ENCODE assay signal across 13 cellular contexts in genomic region chr19:39968789-39969188, GRCh38. TPM values are rescaled to one million over a fixed set of nuclear protein-coding genes. Genes with fewer than 3 reads are reported as not detected.
DNase-seq lines count a peak whose midpoint lies in the region; ATAC-seq, FAIRE-seq and TF ChIP-seq lines count a peak whose summit lies in the region.
"Had no signal": no experiment of that assay in that cellular context is flagged by ENCODE, and none has a peak within 500 bp of the region (broad histone marks: within the 10 kb centered on the region; RNA-seq: fewer than 3 reads in every experiment).

No MANE protein-coding gene starts in this region.

- H3K9ac ChIP-seq in H1 (replicated peaks in 1 of 4; ENCODE audit: extremely low read depth in 1 of 4, low read depth in 3 of 4, low read length in 3 of 4) = no peak overlapping the region

- no peak for ATAC-seq in HG03159 (IDR thresholded peaks at IDR 0.05; ENCODE audit: unreplicated experiment)
- ATAC-seq: A549, heart right ventricle, left ventricle myocardium superior had no signal

- peaks cover 5% of the 10 kb centered on the region for H3K23me2 ChIP-seq in H1 (ENCODE audit: low read depth, low read length)

- no peak overlapping the region for H2BK20ac ChIP-seq in H1 (ENCODE audit: low read length)

- H3K56ac ChIP-seq in H1 (replicated peaks; ENCODE audit: insufficient read length, low read depth, low read length) = no peak overlapping the region

- peaks cover 2% of the 10 kb centered on the region in 2 experiments for H4K20me1 ChIP-seq in H1 (replicated peaks in 1 of 2; ENCODE audit: control insufficient read depth in 1 of 2, insufficient read depth in 2 of 2, low read length in 2 of 2)

- peaks cover 39% of the 10 kb centered on the region for H3K36me3 Mint-ChIP-seq in activated CD4-positive, alpha-beta T cell treated with anti-CD3 and anti-CD28 coated beads, Interleukin-2, amount 10 ng/mL, durations not matched to agents 24 days and 14 days (ENCODE audit: low read depth)

- H2AK5ac ChIP-seq in H1 (ENCODE audit: low read depth, low read length) = no peak overlapping the region

- no peak overlapping the region for H4K5ac ChIP-seq in H1 (ENCODE audit: insufficient read length, low read depth, low read length)

- TF ChIP-seq CTCF in VCaP (conservative IDR thresholded peaks at IDR 0.05) (no peak), H1 (IDR thresholded peaks at IDR 0.05; ENCODE audit: control extremely low read depth in 1 of 3, insufficient read depth in 1 of 3, low read depth in 1 of 3, low read length in 3 of 3) (no peak), testis (IDR thresholded peaks at IDR 0.05) (no peak)

- H3K4ac ChIP-seq in H1 (replicated peaks; ENCODE audit: insufficient read length, low read depth, low read length) = no peak overlapping the region

- TF ChIP-seq RAD21 in H1 (IDR thresholded peaks at IDR 0.05 in 1 of 2, conservative IDR thresholded peaks at IDR 0.05 in 1 of 2; ENCODE audit: low read depth in 2 of 2, low read length in 2 of 2) = no peak

- H2AFZ ChIP-seq in H1 (ENCODE audit: low read length) = no peak overlapping the region

- POLR2A ChIA-PET in H1 (lab: Charles Lee; ENCODE audit: partially characterized antibody) = interaction anchor here (0.8 to 2.8 kb wide), 3 partner anchors 10 to 61 kb away, joined by 3 to 8 read pairs (median 4); no protein-coding TSS in a partner anchor

- intact Hi-C loops in activated CD4-positive, alpha-beta T cell treated with anti-CD3 and anti-CD28 coated beads, Interleukin-2, amount 10 ng/mL, durations not matched to agents 24 days and 14 days (cut with micrococcal nuclease) = no loop called here
- intact Hi-C loops in testis (cut with DNase I; ENCODE audit: low total_unique reads) = no loop called here

- H3K36me3 ChIP-seq in H1 (ENCODE audit: control insufficient read depth in 2 of 4, insufficient read depth in 4 of 4, low read length in 3 of 4) = peaks cover 1 to 17% (median 5%) of the 10 kb centered on the region in 4 experiments
- H3K36me3 ChIP-seq in testis (ENCODE audit: low read depth, missing control alignments) = no peaks in the 10 kb centered on the region
- H3K36me3 ChIP-seq: uterus had no signal

- no peak for TF ChIP-seq POLR2A in H1 (IDR thresholded peaks at IDR 0.05; ENCODE audit: control extremely low read depth in 1 of 2, low read depth in 2 of 2, low read length in 2 of 2)
- TF ChIP-seq POLR2A in testis (IDR thresholded peaks at IDR 0.05) = no peak

- H2BK120ac ChIP-seq in H1 (replicated peaks; ENCODE audit: low read depth, low read length) = no peak overlapping the region

- no peak for FAIRE-seq in H1 (lab: Jason Lieb, UNC)

- H3K27ac ChIP-seq in VCaP (peak overlapping the region; percentile 94; the same call in 1 of the 2 replicates), H1 (ENCODE audit: low read depth, low read length) (no peak overlapping the region), testis (no peak overlapping the region)
- H3K27ac ChIP-seq: uterus had no signal

- no peak overlapping the region for H4K91ac ChIP-seq in H1 (replicated peaks; ENCODE audit: insufficient read length, low read length)

- H3K23ac ChIP-seq in H1 (ENCODE audit: insufficient read length) = no peak overlapping the region

- WGBS in H1 (ENCODE audit: extremely low coverage in 1 of 2, insufficient coverage in 1 of 2, insufficient read length in 1 of 2, insufficient replicate concordance in 2 of 2, low coverage in 1 of 2, low lambda C conversion rate in 2 of 2, missing lambda C conversion rate in 1 of 2), 2 experiments = 94% methylated on average over 15 of the region's 15 CpGs; no CpG with 5 or more reads in 1 of the 2 experiments
- WGBS in testis, 2 donors = 75 to 90% methylated on average over 5 to 15 of the region's 15 CpGs

- no peak for TF ChIP-seq EP300 in H1 (IDR thresholded peaks at IDR 0.05; ENCODE audit: borderline replicate concordance in 1 of 2, low read depth in 2 of 2, low read length in 2 of 2)

- 0 out of 2 replicates have a peak overlapping the region, but pooled peaks have one; percentile 14 for H2BK12ac ChIP-seq in H1 (ENCODE audit: low read depth, low read length)

- no peak overlapping the region for H3K4me3 ChIP-seq in H1 (ENCODE audit: extremely low read depth in 1 of 4, insufficient read depth in 2 of 4, low read depth in 3 of 4, low read length in 4 of 4)
- H3K4me3 ChIP-seq in testis = no peak overlapping the region
- H3K4me3 ChIP-seq: A549, heart right ventricle, uterus had no signal

- H3K79me2 ChIP-seq in H1 (ENCODE audit: control insufficient read depth in 1 of 2, insufficient read depth in 2 of 2, low read length in 2 of 2) = peaks cover 3 to 21% of the 10 kb centered on the region in 2 experiments; a peak in 3 of 4 replicates

- H3K79me1 ChIP-seq in H1 (ENCODE audit: low read depth, low read length) = peaks cover 6% of the 10 kb centered on the region; the same call in 1 of the 2 replicates

- CTCF ChIA-PET in H1 (lab: Charles Lee; ENCODE audit: partially characterized antibody) = interaction anchor here (1.0 to 1.2 kb wide), 2 partner anchors 56 to 122 kb away, joined by 3 to 4 read pairs; partner anchors contain the start of gene ZNF780A

- H3K27me3 Mint-ChIP-seq in activated CD4-positive, alpha-beta T cell treated with anti-CD3 and anti-CD28 coated beads, Interleukin-2, amount 10 ng/mL, durations not matched to agents 24 days and 14 days = no peaks in the 10 kb centered on the region

- peak overlapping the region; percentile 98 for H3K27ac Mint-ChIP-seq in activated CD4-positive, alpha-beta T cell treated with anti-CD3 and anti-CD28 coated beads, Interleukin-2, amount 10 ng/mL, durations not matched to agents 24 days and 14 days

- peak overlapping the region; percentile 95 for H3K4me3 Mint-ChIP-seq in activated CD4-positive, alpha-beta T cell treated with anti-CD3 and anti-CD28 coated beads, Interleukin-2, amount 10 ng/mL, durations not matched to agents 24 days and 14 days

- H3K9me3 ChIP-seq in H1 (ENCODE audit: insufficient read depth in 2 of 2, low read depth in 1 of 2, low read length in 1 of 2) = no peaks in the 10 kb centered on the region
- H3K9me3 ChIP-seq in testis = no peaks in the 10 kb centered on the region
- H3K9me3 ChIP-seq: A549, heart right ventricle, uterus had no signal

- no peaks in the 10 kb centered on the region for H3K27me3 ChIP-seq in H1 (replicated peaks in 1 of 4; ENCODE audit: control insufficient read depth in 3 of 4, extremely low read depth in 1 of 4, insufficient read depth in 3 of 4, low read length in 3 of 4)
- no peaks in the 10 kb centered on the region for H3K27me3 ChIP-seq in testis
- H3K27me3 ChIP-seq: uterus had no signal

- peaks cover 0 to 2% (median 0%) of the 10 kb centered on the region in 4 experiments; a peak in 1 of 7 replicates for H3K4me1 ChIP-seq in H1 (replicated peaks in 1 of 4; ENCODE audit: control insufficient read depth in 3 of 4, insufficient read depth in 4 of 4, low read length in 3 of 4)
- peaks cover 9% of the 10 kb centered on the region for H3K4me1 ChIP-seq in testis
- H3K4me1 ChIP-seq: uterus had no signal

- no peak overlapping the region for H2BK5ac ChIP-seq in H1 (ENCODE audit: low read depth, low read length)

- H3K4me2 ChIP-seq in H1 (ENCODE audit: insufficient read depth in 1 of 2, low read depth in 2 of 2, low read length in 2 of 2) = no peak overlapping the region

- H3K4me1 Mint-ChIP-seq in activated CD4-positive, alpha-beta T cell treated with anti-CD3 and anti-CD28 coated beads, Interleukin-2, amount 10 ng/mL, durations not matched to agents 24 days and 14 days = peaks cover 51% of the 10 kb centered on the region

- H3K9me3 Mint-ChIP-seq in activated CD4-positive, alpha-beta T cell treated with anti-CD3 and anti-CD28 coated beads, Interleukin-2, amount 10 ng/mL, durations not matched to agents 24 days and 14 days = no peaks in the 10 kb centered on the region

- no peak overlapping the region for H4K8ac ChIP-seq in H1 (ENCODE audit: extremely low read depth, insufficient read depth, low read length)

- H3K14ac ChIP-seq in H1 (ENCODE audit: insufficient read length) = no peak overlapping the region

- peak overlapping the region; percentile 88; the same call in 1 of the 2 replicates for H2BK15ac ChIP-seq in H1 (ENCODE audit: low read length)

- no peak overlapping the region for H3K18ac ChIP-seq in H1 (ENCODE audit: extremely low read depth, low read length)

- no peak for DNase-seq in activated CD4-positive, alpha-beta T cell treated with anti-CD3 and anti-CD28 coated beads, Interleukin-2, amount 10 ng/mL, durations not matched to agents 24 days and 14 days
- DNase-seq in activated CD4-positive, alpha-beta T cell treated with anti-CD3 and anti-CD28 coated beads, Interleukin-2, amount 50 U/mL, for 1 hour = no peak
- DNase-seq in H1 (ENCODE audit: low read depth in 1 of 2, low spot score in 2 of 2) (no peak), testis (no peak), GM19238 (ENCODE audit: insufficient read length, low spot score) (no peak)
- peak; percentile 22 for DNase-seq in stimulated activated CD8-positive, alpha-beta memory T cell treated with anti-CD3 and anti-CD28 coated beads, Interleukin-4, amount 100 ng/mL, for 48 hours
- DNase-seq: heart right ventricle, left ventricle myocardium superior, OCI-M1, uterus had no signal

RNA-seq across cellular contexts. Expression of gene PSMC4, which starts 2.2 kb away (rescaled TPM):
- 192 and 193 TPM in 2 replicates for total RNA-seq in activated CD4-positive, alpha-beta T cell treated with anti-CD3 and anti-CD28 coated beads, Interleukin-2, amount 10 ng/mL, durations not matched to agents 24 days and 14 days
- total RNA-seq in H1 (2021; fragmentation: NEBNext Ultra II Directional; extraction: Animal tissue kit (Norgen Biotek cat#: 25700)) = 126 and 127 TPM in 2 replicates
- polyA plus RNA-seq in H1 (2011; rRNA removed) = 116 and 148 TPM in 2 replicates
- polyA plus RNA-seq in H1 (2011; cell fraction: cytosol; rRNA removed) = 128 TPM
- polyA plus RNA-seq in H1 (2011; cell fraction: nucleus; rRNA removed) = 158 TPM
- polyA plus RNA-seq in H1 (2012, experiment 1 of 2) = 130 to 163 TPM (median 157 TPM) in 4 replicates
- 164 TPM for polyA plus RNA-seq in H1 (2012, experiment 2 of 2)
- 79.2 TPM for polyA plus RNA-seq in H1 (2013, experiment 1 of 2)
- 73.0 TPM for polyA plus RNA-seq in H1 (2013, experiment 2 of 2)
- 48.7 and 77.4 TPM in 2 replicates for polyA minus RNA-seq in H1 (2011; rRNA and poly(A)+ RNA removed)
- polyA minus RNA-seq in H1 (2011; cell fraction: cytosol; rRNA and poly(A)+ RNA removed) = 70.6 TPM
- polyA minus RNA-seq in H1 (2011; cell fraction: nucleus; rRNA and poly(A)+ RNA removed) = 36.8 TPM
- total RNA-seq in testis = 10 to 100 TPM; 73.0 to 77.9 TPM
- polyA plus RNA-seq in testis (ENCODE audit: insufficient read depth, low read depth, low replicate concordance) = 114 TPM

RNA-seq across cellular contexts. Expression of gene ZNF546, which starts 28.1 kb away (rescaled TPM):
- total RNA-seq in activated CD4-positive, alpha-beta T cell treated with anti-CD3 and anti-CD28 coated beads, Interleukin-2, amount 10 ng/mL, durations not matched to agents 24 days and 14 days = 4.4 and 6.7 TPM in 2 replicates
- total RNA-seq in H1 (2021; fragmentation: NEBNext Ultra II Directional; extraction: Animal tissue kit (Norgen Biotek cat#: 25700)) = 1.1 and 1.9 TPM in 2 replicates
- polyA plus RNA-seq in H1 (2011; rRNA removed) = 0.05 and 0.21 TPM in 2 replicates
- polyA plus RNA-seq in H1 (2011; cell fraction: cytosol; rRNA removed) = 0.22 TPM
- polyA plus RNA-seq in H1 (2011; cell fraction: nucleus; rRNA removed) = 0.13 TPM
- 0.48 to 1.1 TPM (median 0.63 TPM) in 4 replicates for polyA plus RNA-seq in H1 (2012, experiment 1 of 2)
- polyA plus RNA-seq in H1 (2012, experiment 2 of 2) = not detected
- polyA plus RNA-seq in H1 (2013, experiment 1 of 2) = 0.49 TPM
- polyA plus RNA-seq in H1 (2013, experiment 2 of 2) = 0.35 TPM
- polyA minus RNA-seq in H1 (2011; rRNA and poly(A)+ RNA removed) = 1.6 and 2.2 TPM in 2 replicates
- 1.7 TPM for polyA minus RNA-seq in H1 (2011; cell fraction: cytosol; rRNA and poly(A)+ RNA removed)
- 3.0 TPM for polyA minus RNA-seq in H1 (2011; cell fraction: nucleus; rRNA and poly(A)+ RNA removed)
- 10 to 100 TPM; 19.6 to 21.7 TPM for total RNA-seq in testis
- 27.6 TPM for polyA plus RNA-seq in testis (ENCODE audit: insufficient read depth, low read depth, low replicate concordance)

RNA-seq across cellular contexts. Expression of gene FCGBP, which starts 34.4 kb away (rescaled TPM):
- total RNA-seq in activated CD4-positive, alpha-beta T cell treated with anti-CD3 and anti-CD28 coated beads, Interleukin-2, amount 10 ng/mL, durations not matched to agents 24 days and 14 days = 3.3 and 4.7 TPM in 2 replicates
- 2.9 and 3.1 TPM in 2 replicates for total RNA-seq in H1 (2021; fragmentation: NEBNext Ultra II Directional; extraction: Animal tissue kit (Norgen Biotek cat#: 25700))
- polyA plus RNA-seq in H1 (2011; rRNA removed) (1.1 and 2.6 TPM in 2 replicates), testis (ENCODE audit: insufficient read depth, low read depth, low replicate concordance) (6.7 TPM)
- 2.0 TPM for polyA plus RNA-seq in H1 (2011; cell fraction: cytosol; rRNA removed)
- 7.4 TPM for polyA plus RNA-seq in H1 (2011; cell fraction: nucleus; rRNA removed)
- 1.6 to 3.0 TPM (median 2.0 TPM) in 4 replicates for polyA plus RNA-seq in H1 (2012, experiment 1 of 2)
- 1.2 TPM for polyA plus RNA-seq in H1 (2012, experiment 2 of 2)
- 0.61 TPM for polyA plus RNA-seq in H1 (2013, experiment 1 of 2)
- 0.55 TPM for polyA plus RNA-seq in H1 (2013, experiment 2 of 2)
- 1.2 and 2.8 TPM in 2 replicates for polyA minus RNA-seq in H1 (2011; rRNA and poly(A)+ RNA removed)
- polyA minus RNA-seq in H1 (2011; cell fraction: cytosol; rRNA and poly(A)+ RNA removed) = 4.7 TPM
- 7.3 TPM for polyA minus RNA-seq in H1 (2011; cell fraction: nucleus; rRNA and poly(A)+ RNA removed)
- total RNA-seq in testis = 10 to 100 TPM; 15.9 to 18.8 TPM
